1 cellular context compared by ENCODE assay signal in genomic region chr14:23379331-23380196, GRCh38.
TF ChIP-seq lines count a peak whose summit lies in the region.

No MANE protein-coding gene starts in this region.

TF ChIP-seq in GM12878, 131 proteins besides CTCF, POLR2A, EP300 and RAD21:
- TF ChIP-seq ZBED1 (IDR thresholded peaks at IDR 0.05; ENCODE audit: borderline replicate concordance) (no peak), DPF2 (IDR thresholded peaks at IDR 0.05) (no peak), MLLT1 (IDR thresholded peaks at IDR 0.05) (no peak), EED (IDR thresholded peaks at IDR 0.05; ENCODE audit: low read depth) (no peak), TBL1XR1 (IDR thresholded peaks at IDR 0.05; ENCODE audit: low read depth, low read length) (no peak), RBBP5 (conservative IDR thresholded peaks at IDR 0.05) (no peak), JUND (IDR thresholded peaks at IDR 0.05; ENCODE audit: low read depth, low read length) (no peak), SUZ12 (IDR thresholded peaks at IDR 0.05; ENCODE audit: unreplicated experiment) (no peak), RUNX3 (IDR thresholded peaks at IDR 0.05; ENCODE audit: low read length) (peak; percentile 41; the same call in 1 of the 2 replicates), CREB1 (IDR thresholded peaks at IDR 0.05; ENCODE audit: low read depth) (no peak), ELK1 (IDR thresholded peaks at IDR 0.05; ENCODE audit: low read depth, low read length) (no peak), PAX5 (IDR thresholded peaks at IDR 0.05; ENCODE audit: borderline replicate concordance, low read depth, low read length) (no peak), POLR2AphosphoS2 (IDR thresholded peaks at IDR 0.05; ENCODE audit: low read depth, low read length) (no peak), GATAD2B (conservative IDR thresholded peaks at IDR 0.05; ENCODE audit: low read depth) (0 out of 2 replicates have a peak, but pooled peaks have one; percentile 27), IRF3 (IDR thresholded peaks at IDR 0.05) (no peak), SMC3 (IDR thresholded peaks at IDR 0.05; ENCODE audit: borderline replicate concordance, low read length) (peak; percentile 94), NFYA (IDR thresholded peaks at IDR 0.05; ENCODE audit: borderline replicate concordance, low read depth, low read length) (no peak), USF2 (IDR thresholded peaks at IDR 0.05; ENCODE audit: borderline replicate concordance, low read depth, low read length) (no peak), YY1 (IDR thresholded peaks at IDR 0.05; ENCODE audit: low read depth, low read length) (peak; percentile 62; the same call in 1 of the 2 replicates), KAT2A (conservative IDR thresholded peaks at IDR 0.05; ENCODE audit: control insufficient read depth, low read depth, low read length) (no peak), TCF12 (IDR thresholded peaks at IDR 0.05; ENCODE audit: low read depth, low read length) (no peak), TCF7 (IDR thresholded peaks at IDR 0.05; ENCODE audit: borderline replicate concordance) (no peak), NBN (IDR thresholded peaks at IDR 0.05) (no peak), CBFB (IDR thresholded peaks at IDR 0.05; ENCODE audit: low read depth) (no peak)
